Comparison of ENCODE assay signal across 13 cellular contexts in genomic region chr5:10457682-10458574, GRCh38. TPM values are rescaled to one million over a fixed set of nuclear protein-coding genes. Genes with fewer than 3 reads are reported as not detected.
A peak's percentile ranks its signal among the peaks of the same experiment; 100 is the strongest.
DNase-seq lines count a peak whose midpoint lies in the region; ATAC-seq, FAIRE-seq and TF ChIP-seq lines count a peak whose summit lies in the region.
"Had no signal": no experiment of that assay in that cellular context is flagged by ENCODE, and none has a peak within 500 bp of the region (broad histone marks: within the 10 kb centered on the region; RNA-seq: fewer than 3 reads in every experiment).

No MANE protein-coding gene starts in this region.

- TF ChIP-seq EP300 in HepG2 (IDR thresholded peaks at IDR 0.05; ENCODE audit: low read depth in 2 of 2, low read length in 2 of 2) (no peak), HepG2 (CRISPR knock-in tag; IDR thresholded peaks at IDR 0.05; ENCODE audit: borderline replicate concordance) (no peak)

- in situ Hi-C loops in mammary epithelial cell (cut with MboI; ENCODE audit: low sequenced_read_pairs in 2 of 2) (loop anchor here (5.0 to 25.0 kb wide), 2 partner anchors 169 to 1554 kb away; no protein-coding TSS in a partner anchor), HepG2 (cut with HindIII; ENCODE audit: extremely low pct_ligation_motif_present, low pct_unique_long_range_greater_than_20kb) (no loop called here)

- no peak for FAIRE-seq in HepG2 (lab: Jason Lieb, UNC)

- no peak overlapping the region for H3K9ac ChIP-seq in mammary epithelial cell (ENCODE audit: insufficient read depth, low read length)
- H3K9ac ChIP-seq in HepG2 (ENCODE audit: insufficient read depth, low read depth, low read length): no peak overlapping the region

- 28% methylated on average over 13 of the region's 23 CpGs for WGBS in mammary epithelial cell (ENCODE audit: low coverage, missing lambda C conversion rate)
- WGBS in HepG2 (ENCODE audit: low lambda C conversion rate): 44% methylated on average over 23 of the region's 23 CpGs

- peak; percentile 39 for TF ChIP-seq CTCF in AG04449 (IDR thresholded peaks at IDR 0.05; ENCODE audit: insufficient read depth, low read length, missing control alignments)
- no peak for TF ChIP-seq CTCF in HL-60 (IDR thresholded peaks at IDR 0.05; ENCODE audit: insufficient read depth, low read length)
- TF ChIP-seq CTCF in mammary epithelial cell (conservative IDR thresholded peaks at IDR 0.05 in 1 of 2, IDR thresholded peaks at IDR 0.05 in 1 of 2; ENCODE audit: extremely low read depth in 1 of 2, insufficient read depth in 1 of 2, low read depth in 1 of 2, low read length in 2 of 2): peak in 1 of 2 donors; percentile 25
- peak; percentile 33; the same call in 1 of the 2 replicates for TF ChIP-seq CTCF in HepG2 (CRISPR knock-in tag; IDR thresholded peaks at IDR 0.05)

- H4K20me1 ChIP-seq in mammary epithelial cell (ENCODE audit: insufficient read depth, low read length) (no peaks in the 10 kb centered on the region), HepG2 (ENCODE audit: insufficient read depth, low read length) (no peaks in the 10 kb centered on the region; the same call in 1 of the 2 replicates)

- peak; percentile 64 for ATAC-seq in HepG2
- ATAC-seq in GM21526 (IDR thresholded peaks at IDR 0.05; ENCODE audit: low FRiP score, unreplicated experiment): no peak

- intact Hi-C loops in mammary epithelial cell (cut with micrococcal nuclease) (loop anchor here (10.0 kb wide), 2 partner anchors 507 to 797 kb away; no protein-coding TSS in a partner anchor), HepG2 (cut with micrococcal nuclease; ENCODE audit: unreplicated experiment) (loop anchor here (10.0 kb wide), 1 partner anchor 727 kb away; no protein-coding TSS in a partner anchor)

- H3K4me1 ChIP-seq in mammary epithelial cell (ENCODE audit: insufficient read depth, low read length): peaks cover 50% of the 10 kb centered on the region
- no peaks in the 10 kb centered on the region for H3K4me1 ChIP-seq in HepG2 (ENCODE audit: insufficient read depth, low read length)
- H3K4me1 ChIP-seq: adrenal gland had no signal

- TF ChIP-seq RAD21 in HepG2 (CRISPR knock-in tag; IDR thresholded peaks at IDR 0.05): no peak

- H3K4me3 ChIP-seq in AG04449 (ENCODE audit: low read depth, low read length): no peak overlapping the region
- no peak overlapping the region for H3K4me3 ChIP-seq in HL-60 (replicated peaks; ENCODE audit: insufficient read depth, low read length)
- H3K4me3 ChIP-seq in mammary epithelial cell (replicated peaks in 1 of 3; ENCODE audit: insufficient read depth in 1 of 3, low read depth in 2 of 3, low read length in 3 of 3): no peak overlapping the region
- H3K4me3 ChIP-seq in HepG2 (replicated peaks in 1 of 3; ENCODE audit: insufficient read depth in 1 of 3, low read depth in 2 of 3, low read length in 3 of 3): no peak overlapping the region
- H3K4me3 ChIP-seq: adrenal gland, esophagus muscularis mucosa, lung had no signal

- no peak for TF ChIP-seq POLR2A in HepG2 (IDR thresholded peaks at IDR 0.05; ENCODE audit: insufficient read depth in 1 of 2, low read depth in 2 of 2, low read length in 2 of 2)

- POLR2A ChIA-PET in AG04449 (lab: Yijun Ruan, JAX): no interaction called here
- POLR2A ChIA-PET in HepG2 (lab: Yijun Ruan, JAX): no interaction called here

- dilution Hi-C loops in mammary epithelial cell (cut with HindIII; ENCODE audit: low sequenced_read_pairs): no loop called here

- H3K27ac ChIP-seq in HL-60 (replicated peaks) (peak overlapping the region; percentile 46), mammary epithelial cell (ENCODE audit: insufficient read depth, low read depth, low read length) (no peak overlapping the region), HepG2 (ENCODE audit: extremely low read length, insufficient read depth, low read length) (no peak overlapping the region)
- H3K27ac ChIP-seq: esophagus muscularis mucosa had no signal

- no peak for DNase-seq in AG04449 (ENCODE audit: low read depth, low spot score)
- no peak for DNase-seq in HL-60 (ENCODE audit: low read depth in 1 of 2, low spot score in 1 of 2)
- no peak for DNase-seq in mammary epithelial cell
- no peak for DNase-seq in HepG2 (ENCODE audit: low spot score)
- DNase-seq in HUDEP-2 (lab: John Stamatoyannopoulos, UW; ENCODE audit: unreplicated experiment in 76 of 76): no peak
- DNase-seq in activated T-cell treated with anti-CD3 and anti-CD28 coated beads, Interleukin-2, amount 50 U/mL, for 1 hour: no peak
- DNase-seq in dedifferentiated amniotic fluid mesenchymal stem cell (ENCODE audit: extremely low spot score): no peak
- DNase-seq: CD4-positive, CD25-positive, alpha-beta regulatory T cell; SW 1271 had no signal

- H3K27me3 ChIP-seq in HL-60 (ENCODE audit: insufficient read depth, poor library complexity, severe bottlenecking) (no peaks in the 10 kb centered on the region), mammary epithelial cell (ENCODE audit: insufficient read depth, low read length) (no peaks in the 10 kb centered on the region), HepG2 (ENCODE audit: control insufficient read depth in 1 of 2, insufficient read depth in 2 of 2, low read length in 2 of 2) (peaks cover 1 to 32% of the 10 kb centered on the region in 2 experiments; a peak in 3 of 5 replicates)
- H3K27me3 ChIP-seq: adrenal gland had no signal

- no peak overlapping the region for H3K4me2 ChIP-seq in mammary epithelial cell (ENCODE audit: insufficient read depth, low read depth, low read length)
- H3K4me2 ChIP-seq in HepG2 (ENCODE audit: low read depth, low read length): no peak overlapping the region

- peak overlapping the region; percentile 34 for H2AFZ ChIP-seq in mammary epithelial cell (ENCODE audit: low read depth, low read length)
- no peak overlapping the region for H2AFZ ChIP-seq in HepG2 (ENCODE audit: low read length)

- BruUV-seq in mammary epithelial cell (replicated peaks; lab: Mats Ljungman, UMichigan) (no TSS peak), HepG2 (replicated peaks; lab: Mats Ljungman, UMichigan) (no TSS peak)

- CTCF ChIA-PET in AG04449 (lab: Yijun Ruan, JAX): interaction anchor here (0.7 to 20.3 kb wide), 6 partner anchors 14 to 1566 kb away, joined by 3 to 256 read pairs (median 3); no protein-coding TSS in a partner anchor
- CTCF ChIA-PET in mammary epithelial cell (lab: Charles Lee; ENCODE audit: low non-redundant PET): no interaction called here
- CTCF ChIA-PET in HepG2 (lab: Yijun Ruan, JAX; ENCODE audit: low intra/inter-chr PET ratio, low total read pairs): no interaction called here

- no peaks in the 10 kb centered on the region for H3K79me2 ChIP-seq in mammary epithelial cell (ENCODE audit: insufficient read depth, low read length)
- no peaks in the 10 kb centered on the region for H3K79me2 ChIP-seq in HepG2 (ENCODE audit: insufficient read depth, low read length)

- H3K36me3 ChIP-seq in mammary epithelial cell (ENCODE audit: insufficient read depth, low read length): no peaks in the 10 kb centered on the region
- no peaks in the 10 kb centered on the region for H3K36me3 ChIP-seq in HepG2 (replicated peaks in 1 of 2; ENCODE audit: control insufficient read depth in 1 of 2, insufficient read depth in 2 of 2, low read length in 2 of 2)
- H3K36me3 ChIP-seq: adrenal gland, esophagus muscularis mucosa had no signal

- H3K9me3 ChIP-seq in mammary epithelial cell (replicated peaks; ENCODE audit: insufficient read depth, low read length): no peaks in the 10 kb centered on the region
- H3K9me3 ChIP-seq in HepG2 (ENCODE audit: low read length): no peaks in the 10 kb centered on the region
- H3K9me3 ChIP-seq: adrenal gland, esophagus muscularis mucosa had no signal

TF ChIP-seq in HepG2, 621 proteins besides CTCF, POLR2A, EP300 and RAD21:
- TF ChIP-seq ZNF263 (CRISPR knock-in tag; IDR thresholded peaks at IDR 0.05) (peak; percentile 74), POLR2G (IDR thresholded peaks at IDR 0.05; ENCODE audit: low read depth, low read length) (no peak), STAG1 (CRISPR knock-in tag; IDR thresholded peaks at IDR 0.05) (peak; percentile 21; the same call in 1 of the 2 replicates)
TF ChIP-seq in HepG2: peak in this region for 2.

RNA-seq across cellular contexts. Expression of gene ROPN1L, which starts 16.2 kb away (rescaled TPM):
- total RNA-seq in mammary epithelial cell (under 1 TPM; 0.17 to 0.24 TPM), HepG2 (2016; rRNA removed; fragmentation: Illumina TruSeq; extraction: Trizol) (not detected in 2 replicates)
- polyA plus RNA-seq in mammary epithelial cell (0.18 TPM), HepG2 (2011; rRNA removed) (0.08 TPM in 1 of 2 replicates, not detected in the other)
- polyA minus RNA-seq in mammary epithelial cell: not detected
- total RNA-seq in HepG2 (2016; cell fraction: cytosol; rRNA removed; fragmentation: Illumina TruSeq; extraction: Trizol; ENCODE audit: low read depth): not detected in 2 replicates
- total RNA-seq in HepG2 (2016; cell fraction: insoluble cytoplasmic fraction; rRNA removed; fragmentation: Illumina TruSeq; extraction: Trizol): not detected in 2 replicates
- not detected in 2 replicates for total RNA-seq in HepG2 (2016; cell fraction: membrane; rRNA removed; fragmentation: Illumina TruSeq; extraction: Trizol)
- not detected in 2 replicates for total RNA-seq in HepG2 (2016; cell fraction: nucleus; rRNA removed; fragmentation: Illumina TruSeq; extraction: Trizol)
- 0.11 TPM in 1 of 2 replicates, not detected in the other for polyA plus RNA-seq in HepG2 (2011; cell fraction: cytosol; rRNA removed)
- 0.14 and 0.66 TPM in 2 replicates for polyA plus RNA-seq in HepG2 (2011; cell fraction: nucleus; rRNA removed)
- polyA plus RNA-seq in HepG2 (2012): not detected in 2 replicates
- not detected in 2 replicates for polyA plus RNA-seq in HepG2 (2016; cell fraction: cytosol; fragmentation: Illumina TruSeq; extraction: Trizol; ENCODE audit: low read depth)
- not detected in 2 replicates for polyA plus RNA-seq in HepG2 (2016; cell fraction: insoluble cytoplasmic fraction; fragmentation: Illumina TruSeq; extraction: Trizol; ENCODE audit: low read depth)
- not detected in 2 replicates for polyA plus RNA-seq in HepG2 (2016; cell fraction: membrane; fragmentation: Illumina TruSeq; extraction: Trizol; ENCODE audit: low read depth)
- not detected in 2 replicates for polyA plus RNA-seq in HepG2 (2016; cell fraction: nucleus; fragmentation: Illumina TruSeq; extraction: Trizol; ENCODE audit: insufficient read depth, low read depth)
- 0.23 and 0.62 TPM in 2 replicates for polyA minus RNA-seq in HepG2 (2011; rRNA and poly(A)+ RNA removed; ENCODE audit: low replicate concordance)
- not detected in 2 replicates for polyA minus RNA-seq in HepG2 (2011; cell fraction: cytosol; rRNA and poly(A)+ RNA removed)
- 0.99 and 1.3 TPM in 2 replicates for polyA minus RNA-seq in HepG2 (2011; cell fraction: nucleus; rRNA and poly(A)+ RNA removed)
